In genomic region chr1:55179177-55179835, GRCh38 we compare ENCODE assay signal across 14 cellular contexts. TPM values are rescaled to one million over a fixed set of nuclear protein-coding genes. Genes with fewer than 3 reads are reported as not detected.
DNase-seq lines count a peak whose midpoint lies in the region; ATAC-seq, FAIRE-seq and TF ChIP-seq lines count a peak whose summit lies in the region.
"Had no signal": no experiment of that assay in that cellular context is flagged by ENCODE, and none has a peak within 500 bp of the region (broad histone marks: within the 10 kb centered on the region; RNA-seq: fewer than 3 reads in every experiment).

No MANE protein-coding gene starts in this region.

- no peak overlapping the region for H3K4me3 ChIP-seq in CD8-positive, alpha-beta T cell (ENCODE audit: low read depth, low read length)
- no peak overlapping the region for H3K4me3 ChIP-seq in IMR-90 (ENCODE audit: insufficient read depth, low read depth, low read length)
- H3K4me3 ChIP-seq: breast epithelium, sigmoid colon, SJSA1 had no signal

- no peaks in the 10 kb centered on the region for H3K9me1 ChIP-seq in IMR-90 (ENCODE audit: insufficient read depth, low read length)

- no peaks in the 10 kb centered on the region for H3K4me1 ChIP-seq in CD8-positive, alpha-beta T cell (ENCODE audit: insufficient read depth, low read length)
- no peaks in the 10 kb centered on the region for H3K4me1 ChIP-seq in IMR-90 (ENCODE audit: control insufficient read depth, insufficient read depth, low read length)
- H3K4me1 ChIP-seq: breast epithelium, SJSA1 had no signal

- no peak overlapping the region for H3K18ac ChIP-seq in IMR-90 (ENCODE audit: low read depth, low read length)

- POLR2A ChIA-PET in CD8-positive, alpha-beta T cell (lab: Charles Lee), result no interaction called here
- POLR2A ChIA-PET in IMR-90 (lab: Charles Lee; ENCODE audit: unreplicated experiment), result no interaction called here

- TF ChIP-seq POLR2A in IMR-90 (IDR thresholded peaks at IDR 0.05; ENCODE audit: low read depth, low read length), result no peak

- ATAC-seq in CD8-positive, alpha-beta T cell, result no peak
- ATAC-seq in IMR-90 (ENCODE audit: low read depth) (no peak), T-helper 17 cell (no peak), memory B cell (ENCODE audit: low read depth) (no peak), HG03354 (IDR thresholded peaks at IDR 0.05; ENCODE audit: poor library complexity, severe bottlenecking, unreplicated experiment) (no peak), GM18519 (IDR thresholded peaks at IDR 0.05; ENCODE audit: low FRiP score, unreplicated experiment) (no peak)

- H3K36me3 ChIP-seq in CD8-positive, alpha-beta T cell (ENCODE audit: insufficient read depth, low read length), result no peaks in the 10 kb centered on the region
- peaks cover 1% of the 10 kb centered on the region; the same call in 1 of the 2 replicates for H3K36me3 ChIP-seq in IMR-90 (ENCODE audit: control insufficient read depth, insufficient read depth, low read length)
- H3K36me3 ChIP-seq: breast epithelium had no signal

- no peak overlapping the region for H2AFZ ChIP-seq in IMR-90 (replicated peaks; ENCODE audit: low read length, poor library complexity)

- DNase-seq in CD8-positive, alpha-beta T cell, result no peak
- DNase-seq in IMR-90, result peak; percentile 13
- DNase-seq in T-helper 17 cell, result no peak
- DNase-seq in memory B cell (ENCODE audit: low spot score in 2 of 2), result no peak
- DNase-seq in epidermal melanocyte (ENCODE audit: insufficient read length, low spot score), result no peak
- no peak for DNase-seq in GM19239 (ENCODE audit: insufficient read length, low spot score)
- DNase-seq: left cardiac atrium, NCI-H2081, NCI-H82, sigmoid colon had no signal

- TF ChIP-seq RAD21 in IMR-90 (IDR thresholded peaks at IDR 0.05; ENCODE audit: low read length), result no peak

- CTCF ChIA-PET in CD8-positive, alpha-beta T cell (lab: Charles Lee), result interaction anchor here (0.7 to 1.1 kb wide), 2 partner anchors 14 to 35 kb away, joined by 3 read pairs; no protein-coding TSS in a partner anchor
- CTCF ChIA-PET in IMR-90 (lab: Yijun Ruan, JAX), result no interaction called here

- TF ChIP-seq CTCF in CD8-positive, alpha-beta T cell (IDR thresholded peaks at IDR 0.05), result no peak
- TF ChIP-seq CTCF in IMR-90 (conservative IDR thresholded peaks at IDR 0.05; ENCODE audit: low read depth, low read length), result no peak

- H3K4me2 ChIP-seq in IMR-90 (ENCODE audit: low read depth, low read length), result no peak overlapping the region

- H4K5ac ChIP-seq in IMR-90 (ENCODE audit: low read depth, low read length), result no peak overlapping the region

- peaks cover 35% of the 10 kb centered on the region for H3K36me3 Mint-ChIP-seq in CD8-positive, alpha-beta T cell
- H3K36me3 Mint-ChIP-seq in T-helper 17 cell (ENCODE audit: low read depth) (peaks cover 4% of the 10 kb centered on the region), memory B cell (peaks cover 23% of the 10 kb centered on the region)

- peak overlapping the region; percentile 68 for H3K27ac Mint-ChIP-seq in CD8-positive, alpha-beta T cell
- H3K27ac Mint-ChIP-seq in T-helper 17 cell (peak overlapping the region; percentile 17), memory B cell (peak overlapping the region; percentile 73)

- no peak overlapping the region for H2AK9ac ChIP-seq in IMR-90 (replicated peaks; ENCODE audit: low read depth, low read length, poor library complexity)

- H3K27ac ChIP-seq in CD8-positive, alpha-beta T cell (ENCODE audit: low read depth, low read length), result no peak overlapping the region
- no peak overlapping the region for H3K27ac ChIP-seq in IMR-90 (ENCODE audit: insufficient read depth, low read length)
- H3K27ac ChIP-seq: breast epithelium, sigmoid colon, SJSA1 had no signal

- H3K9me3 Mint-ChIP-seq in CD8-positive, alpha-beta T cell, result peaks cover 4% of the 10 kb centered on the region
- peaks cover 4% of the 10 kb centered on the region for H3K9me3 Mint-ChIP-seq in memory B cell

- no peak overlapping the region for H4K8ac ChIP-seq in IMR-90 (ENCODE audit: low read depth in 2 of 2, low read length in 2 of 2)

- no peak for FAIRE-seq in GM19239 (lab: Jason Lieb, UNC)

- H3K4me1 Mint-ChIP-seq in CD8-positive, alpha-beta T cell (ENCODE audit: low read depth), result peaks cover 47% of the 10 kb centered on the region
- H3K4me1 Mint-ChIP-seq in T-helper 17 cell, result peaks cover 30% of the 10 kb centered on the region
- peaks cover 26% of the 10 kb centered on the region for H3K4me1 Mint-ChIP-seq in memory B cell

- H3K56ac ChIP-seq in IMR-90 (ENCODE audit: extremely low read depth, insufficient read depth, low read length), result no peak overlapping the region

- no peak overlapping the region for H2BK120ac ChIP-seq in IMR-90 (ENCODE audit: low read depth, low read length)

- H2AK5ac ChIP-seq in IMR-90 (ENCODE audit: low read depth, low read length), result no peak overlapping the region

- H3K4ac ChIP-seq in IMR-90 (ENCODE audit: low read depth, low read length), result no peak overlapping the region

- no peak overlapping the region for H2BK5ac ChIP-seq in IMR-90 (ENCODE audit: low read depth, low read length, poor library complexity, severe bottlenecking)

- peaks cover 26 to 51% of the 10 kb centered on the region in 2 experiments for H3K79me1 ChIP-seq in IMR-90 (ENCODE audit: low read depth in 1 of 2, low read length in 2 of 2)

- H3K27me3 Mint-ChIP-seq in CD8-positive, alpha-beta T cell (ENCODE audit: low read depth), result no peaks in the 10 kb centered on the region
- H3K27me3 Mint-ChIP-seq in T-helper 17 cell (no peaks in the 10 kb centered on the region), memory B cell (no peaks in the 10 kb centered on the region)

- BruUV-seq in IMR-90 (replicated peaks; lab: Mats Ljungman, UMichigan), result no TSS peak

- H3K27me3 ChIP-seq in CD8-positive, alpha-beta T cell (ENCODE audit: insufficient read depth, low read length), result no peaks in the 10 kb centered on the region
- H3K27me3 ChIP-seq in IMR-90 (ENCODE audit: control insufficient read depth, insufficient read depth, low read length), result no peaks in the 10 kb centered on the region
- H3K27me3 ChIP-seq: breast epithelium, sigmoid colon, SJSA1 had no signal

- H2BK15ac ChIP-seq in IMR-90 (ENCODE audit: low read depth, low read length), result no peak overlapping the region

- no peak overlapping the region for H3K4me3 Mint-ChIP-seq in CD8-positive, alpha-beta T cell
- no peak overlapping the region for H3K4me3 Mint-ChIP-seq in T-helper 17 cell
- no peak overlapping the region for H3K4me3 Mint-ChIP-seq in memory B cell

- no peak overlapping the region for H4K91ac ChIP-seq in IMR-90 (ENCODE audit: insufficient read depth, low read depth, low read length)

- no peak overlapping the region for H3K9ac ChIP-seq in IMR-90 (ENCODE audit: low read depth, low read length)

- H3K14ac ChIP-seq in IMR-90 (replicated peaks; ENCODE audit: low read depth, low read length), result no peak overlapping the region

- in situ Hi-C loops in IMR-90 (cut with MboI; ENCODE audit: low sequenced_read_pairs), result no loop called here

- intact Hi-C loops in CD8-positive, alpha-beta T cell (cut with DNase I, micrococcal nuclease), result no loop called here
- intact Hi-C loops in IMR-90 (cut with micrococcal nuclease), result no loop called here

- 100% methylated on average over 3 of the region's 3 CpGs; no CpG with 5 or more reads in 1 of the 2 experiments for WGBS in IMR-90 (ENCODE audit: extremely low coverage in 2 of 2, insufficient read length in 1 of 2), 2 experiments

- H3K23ac ChIP-seq in IMR-90 (ENCODE audit: low read depth, low read length), result no peak overlapping the region

- H2BK20ac ChIP-seq in IMR-90 (ENCODE audit: low read depth, low read length), result no peak overlapping the region

- peaks cover 2% of the 10 kb centered on the region for H3K9me3 ChIP-seq in CD8-positive, alpha-beta T cell (ENCODE audit: low read length)
- peaks cover 3% of the 10 kb centered on the region; the same call in 1 of the 2 replicates for H3K9me3 ChIP-seq in IMR-90 (ENCODE audit: control insufficient read depth, insufficient read depth, low read length)
- H3K9me3 ChIP-seq in T-helper 17 cell (ENCODE audit: control insufficient read depth, low read length, poor library complexity, severe bottlenecking), result no peaks in the 10 kb centered on the region
- H3K9me3 ChIP-seq: breast epithelium, sigmoid colon, SJSA1 had no signal

- H4K20me1 ChIP-seq in IMR-90 (ENCODE audit: insufficient read depth, low read length), result peaks cover 30% of the 10 kb centered on the region

- dilution Hi-C loops in IMR-90 (cut with HindIII; ENCODE audit: low sequenced_read_pairs, unreplicated experiment), result no loop called here

TF ChIP-seq in IMR-90, 13 proteins besides CTCF, POLR2A, EP300 and RAD21:
- TF ChIP-seq CEBPB (IDR thresholded peaks at IDR 0.05; ENCODE audit: low read depth, low read length) (no peak), USF2 (IDR thresholded peaks at IDR 0.05; ENCODE audit: low read depth, low read length) (no peak), MXI1 (IDR thresholded peaks at IDR 0.05; ENCODE audit: borderline replicate concordance, low read depth, low read length) (no peak), FOS (IDR thresholded peaks at IDR 0.05; ENCODE audit: low read depth, low read length) (no peak), MAFK (IDR thresholded peaks at IDR 0.05; ENCODE audit: low read depth, low read length) (no peak), SMC3 (IDR thresholded peaks at IDR 0.05; ENCODE audit: low read depth, low read length) (no peak), RCOR1 (IDR thresholded peaks at IDR 0.05; ENCODE audit: insufficient replicate concordance, low read length) (no peak), NFE2L2 (IDR thresholded peaks at IDR 0.05; ENCODE audit: low read depth, low read length) (no peak)

RNA-seq across cellular contexts. Expression of gene USP24, which starts 35.9 kb away (rescaled TPM):
- 10 to 100 TPM; 74.0 to 79.6 TPM for total RNA-seq in CD8-positive, alpha-beta T cell
- total RNA-seq in IMR-90 (2012; rRNA removed) (34.7 and 36.7 TPM in 2 replicates), T-helper 17 cell (10 to 100 TPM; 69.5 to 82.9 TPM)
- polyA plus RNA-seq in IMR-90 (2012; rRNA removed), result 6.4 and 8.4 TPM in 2 replicates
- polyA plus RNA-seq in IMR-90 (2012; cell fraction: cytosol; rRNA removed), result 1.7 and 3.6 TPM in 2 replicates
- 4.9 and 29.1 TPM in 2 replicates for polyA plus RNA-seq in IMR-90 (2012; cell fraction: nucleus; rRNA removed; ENCODE audit: low replicate concordance)

Comparison
In these comparisons a context has a peak if more than half of its experiments do, and no peak if none do; other contexts are left out.
1. H3K27ac Mint-ChIP-seq: peak in every context shown above with its lines; median percentile 73 in memory B cell; 68 in CD8-positive, alpha-beta T cell; 17 in T-helper 17 cell.